ENCODE assay signal across 9 cellular contexts in the genomic region with DNA sequence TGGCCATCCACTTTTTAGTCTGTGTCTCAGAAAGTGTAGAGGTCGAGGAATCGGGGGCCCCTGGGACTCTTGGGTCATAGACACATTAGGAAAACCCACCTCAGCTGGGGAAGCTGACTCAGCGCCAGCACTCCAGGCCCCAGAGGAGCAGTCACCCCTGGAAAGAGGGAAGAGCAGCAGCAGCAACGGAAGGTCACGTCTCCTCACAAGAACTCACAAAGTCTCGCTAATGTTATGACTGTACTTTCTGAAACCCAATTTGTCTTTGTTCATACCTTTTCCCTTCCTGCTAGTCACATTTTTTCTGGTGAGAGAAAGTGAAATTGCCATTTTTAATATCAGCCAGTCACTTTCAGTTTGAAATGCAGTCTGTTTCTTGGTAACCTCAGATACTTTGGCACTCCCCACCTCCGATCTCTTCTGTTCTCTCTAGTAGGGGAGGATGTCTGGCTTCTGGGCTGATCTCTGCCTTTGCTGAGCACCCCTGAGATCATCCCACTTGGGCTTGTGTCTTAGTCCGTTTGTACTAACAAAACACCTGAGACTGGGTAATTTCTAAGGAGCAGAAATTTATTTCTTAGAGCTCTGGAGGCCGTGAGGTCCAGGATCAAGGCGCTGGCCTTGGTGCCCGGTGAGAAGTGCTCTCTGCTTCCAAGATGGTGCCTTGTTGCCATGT. TPM values are rescaled to one million over a fixed set of nuclear protein-coding genes. Genes with fewer than 3 reads are reported as not detected.
DNase-seq lines count a peak whose midpoint lies in the region; ATAC-seq, FAIRE-seq and TF ChIP-seq lines count a peak whose summit lies in the region.
"Had no signal": no experiment of that assay in that cellular context is flagged by ENCODE, and none has a peak within 500 bp of the region (broad histone marks: within the 10 kb centered on the region; RNA-seq: fewer than 3 reads in every experiment).

No MANE protein-coding gene starts in this region.

- H3K36me3 Mint-ChIP-seq in Caco-2 (ENCODE audit: insufficient read depth, unreplicated experiment) = peaks cover 2% of the 10 kb centered on the region

- DNase-seq in GM12891 (ENCODE audit: insufficient read length, low spot score) (peak; percentile 55), HL-60 (ENCODE audit: low read depth in 1 of 2, low spot score in 1 of 2) (no peak), DMS 273 (lab: John Stamatoyannopoulos, UW; ENCODE audit: unreplicated experiment) (no peak), NCI-H146 treated with DMSO at 0.1 percent for 48 hours (lab: John Stamatoyannopoulos, UW; ENCODE audit: unreplicated experiment) (no peak), NCI-H748 (lab: John Stamatoyannopoulos, UW; ENCODE audit: unreplicated experiment) (no peak), Caco-2 (no peak)
- peak; percentile 38 for DNase-seq in central memory CD4-positive, alpha-beta T cell

- POLR2A ChIA-PET in Caco-2 (lab: Charles Lee) = no interaction called here

- no peaks in the 10 kb centered on the region for H3K36me3 ChIP-seq in Caco-2 (ENCODE audit: control insufficient read depth, insufficient read depth, low read length)

- peak; percentile 82 for FAIRE-seq in GM12891 (lab: Jason Lieb, UNC)

- H3K4me3 Mint-ChIP-seq in Caco-2 (ENCODE audit: unreplicated experiment) = no peak overlapping the region

- no peaks in the 10 kb centered on the region for H3K9me3 Mint-ChIP-seq in Caco-2 (ENCODE audit: unreplicated experiment)

- intact Hi-C loops in Caco-2 (cut with micrococcal nuclease; ENCODE audit: unreplicated experiment) = no loop called here

- CTCF ChIA-PET in Caco-2 (lab: Charles Lee) = no interaction called here

- no peak overlapping the region for H3K27ac Mint-ChIP-seq in Caco-2 (ENCODE audit: unreplicated experiment)

- no peaks in the 10 kb centered on the region for H3K4me1 Mint-ChIP-seq in Caco-2 (ENCODE audit: low read depth, unreplicated experiment)

- no peaks in the 10 kb centered on the region for H3K4me1 ChIP-seq in Caco-2

- TF ChIP-seq POLR2A in GM12891 (IDR thresholded peaks at IDR 0.05; ENCODE audit: low read depth, low read length) = no peak

- H3K27ac ChIP-seq in HL-60 (replicated peaks) = peak overlapping the region; percentile 25

- H3K9me3 ChIP-seq in Caco-2 = no peaks in the 10 kb centered on the region

- no peaks in the 10 kb centered on the region for H3K27me3 ChIP-seq in HL-60 (ENCODE audit: insufficient read depth, poor library complexity, severe bottlenecking)
- no peaks in the 10 kb centered on the region for H3K27me3 ChIP-seq in Caco-2 (replicated peaks; ENCODE audit: control insufficient read depth, insufficient read depth, low read length)

- no peak for TF ChIP-seq CTCF in HL-60 (IDR thresholded peaks at IDR 0.05; ENCODE audit: insufficient read depth, low read length)
- no peak for TF ChIP-seq CTCF in Caco-2 (IDR thresholded peaks at IDR 0.05; ENCODE audit: insufficient read depth in 1 of 2, low read depth in 1 of 2, low read length in 1 of 2, severe bottlenecking in 1 of 2, unreplicated experiment in 1 of 2)

- BruUV-seq in Caco-2 (replicated peaks; lab: Mats Ljungman, UMichigan) = no TSS peak

- peak; percentile 80 for ATAC-seq in GM21619 (IDR thresholded peaks at IDR 0.05; ENCODE audit: unreplicated experiment)

- H3K27me3 Mint-ChIP-seq in Caco-2 (ENCODE audit: insufficient read depth, unreplicated experiment) = no peaks in the 10 kb centered on the region

- H3K4me3 ChIP-seq in HL-60 (replicated peaks; ENCODE audit: insufficient read depth, low read length) (no peak overlapping the region), Caco-2 (ENCODE audit: low read depth, low read length) (no peak overlapping the region)

TF ChIP-seq in GM12891, 5 proteins besides CTCF, POLR2A, EP300 and RAD21:
- TF ChIP-seq SPI1 (IDR thresholded peaks at IDR 0.05; ENCODE audit: low read depth, low read length) (peak; percentile 64), PAX5 (IDR thresholded peaks at IDR 0.05; ENCODE audit: insufficient read depth, low read length, severe bottlenecking) (no peak), POLR2AphosphoS5 (IDR thresholded peaks at IDR 0.05; ENCODE audit: low read depth, low read length) (no peak), TAF1 (IDR thresholded peaks at IDR 0.05; ENCODE audit: low read depth, low read length) (no peak), POU2F2 (IDR thresholded peaks at IDR 0.05; ENCODE audit: low read depth, low read length) (peak; percentile 57; the same call in 1 of the 2 replicates)
TF ChIP-seq in GM12891: peak in this region for 2.

RNA-seq across cellular contexts. Expression of a gene that starts 6.0 kb away (rescaled TPM):
- 0.14 TPM for polyA plus RNA-seq in GM12891 (2012; ENCODE audit: low read depth, missing spikeins)
- not detected in 2 replicates for total RNA-seq in Caco-2 (2022)

RNA-seq across cellular contexts. Expression of a gene that starts 47.9 kb away (rescaled TPM):
- polyA plus RNA-seq in GM12891 (2012; ENCODE audit: low read depth, missing spikeins) = not detected
- not detected in 2 replicates for total RNA-seq in Caco-2 (2022)
- total RNA-seq: T-helper 1 cell treated with Interleukin-12 subunit alpha and Interleukin-12 subunit beta and Interleukin-4 antibody, amounts not matched to agents 30 ng/mL and 1 ng/mL, for 36 hours had no signal

Comparison
In these comparisons a context has a peak if more than half of its experiments do, and no peak if none do; other contexts are left out.
1. DNase-seq: peak in GM12891 (single experiment) and central memory CD4-positive, alpha-beta T cell (single experiment); none in HL-60 (0 of 2), DMS 273 (single experiment), NCI-H146 treated with DMSO at 0.1 percent for 48 hours (single experiment), NCI-H748 (single experiment) and Caco-2 (0 of 2).